Comparison of ENCODE assay signal across 11 cellular contexts in genomic region chr16:73066927-73067670, GRCh38. TPM values are rescaled to one million over a fixed set of nuclear protein-coding genes. Genes with fewer than 3 reads are reported as not detected.
DNase-seq lines count a peak whose midpoint lies in the region; ATAC-seq and TF ChIP-seq lines count a peak whose summit lies in the region.
"Had no signal": no experiment of that assay in that cellular context is flagged by ENCODE, and none has a peak within 500 bp of the region (broad histone marks: within the 10 kb centered on the region; RNA-seq: fewer than 3 reads in every experiment).

No MANE protein-coding gene starts in this region.

- peaks cover 54 to 100% (median 99%) of the 10 kb centered on the region in 11 experiments for H3K27me3 ChIP-seq in BLaER1 treated with 17β-estradiol and CSF1 and Interleukin-3, amounts not matched to agents 10 nM and 100 nM
- H3K27me3 ChIP-seq in naive thymus-derived CD4-positive, alpha-beta T cell (ENCODE audit: control insufficient read depth in 2 of 2, insufficient read depth in 2 of 2, low read length in 2 of 2) = peaks cover 0 to 17% of the 10 kb centered on the region in 2 donors
- no peaks in the 10 kb centered on the region for H3K27me3 ChIP-seq in WERI-Rb-1 (ENCODE audit: insufficient read depth, low read depth, severe bottlenecking)

- H3K4me3 Mint-ChIP-seq in naive thymus-derived CD4-positive, alpha-beta T cell = no peak overlapping the region
- H3K4me3 Mint-ChIP-seq: activated naive CD8-positive, alpha-beta T cell had no signal

- H3K27ac ChIP-seq in BLaER1 treated with 17β-estradiol and CSF1 and Interleukin-3, amounts not matched to agents 10 nM and 100 nM = peak overlapping the region in 4 of 11 experiments; percentile 44 to 97 (median 96); a peak in 7 of 22 replicates
- no peak overlapping the region for H3K27ac ChIP-seq in naive thymus-derived CD4-positive, alpha-beta T cell (ENCODE audit: low read depth, low read length)
- no peak overlapping the region for H3K27ac ChIP-seq in WERI-Rb-1

- H4K20me1 ChIP-seq in BLaER1 treated with 17β-estradiol and CSF1 and Interleukin-3, amounts not matched to agents 10 nM and 100 nM = peaks cover 2 to 58% (median 31%) of the 10 kb centered on the region in 11 experiments; a peak in 17 of 22 replicates

- no peaks in the 10 kb centered on the region for H3K36me3 ChIP-seq in BLaER1 treated with 17β-estradiol and CSF1 and Interleukin-3, amounts not matched to agents 10 nM and 100 nM
- H3K36me3 ChIP-seq in naive thymus-derived CD4-positive, alpha-beta T cell (ENCODE audit: control insufficient read depth in 2 of 3, insufficient read depth in 3 of 3, low read length in 3 of 3) = no peaks in the 10 kb centered on the region
- no peaks in the 10 kb centered on the region for H3K36me3 ChIP-seq in WERI-Rb-1

- in situ Hi-C loops in astrocyte of the spinal cord (cut with HindIII; ENCODE audit: low sequenced_read_pairs) = no loop called here

- H3K4me3 ChIP-seq in BLaER1 treated with 17β-estradiol and CSF1 and Interleukin-3, amounts not matched to agents 10 nM and 100 nM = peak overlapping the region in 3 of 10 experiments; percentile 18 to 50 (median 49); a peak in 3 of 20 replicates
- H3K4me3 ChIP-seq in astrocyte of the spinal cord (ENCODE audit: low read depth, low read length) (no peak overlapping the region), iPS-18c (ENCODE audit: insufficient read depth, low read depth, low read length) (peak overlapping the region; percentile 40), WERI-Rb-1 (ENCODE audit: low read depth, low read length) (no peak overlapping the region)
- H3K4me3 ChIP-seq in naive thymus-derived CD4-positive, alpha-beta T cell (ENCODE audit: low read length) = no peak overlapping the region

- CTCF ChIA-PET in naive thymus-derived CD4-positive, alpha-beta T cell (lab: Charles Lee) = no interaction called here

- H3K4me2 ChIP-seq in BLaER1 treated with 17β-estradiol and CSF1 and Interleukin-3, amounts not matched to agents 10 nM and 100 nM = peak overlapping the region; percentile 55 to 98 (median 87); a peak in 19 of 22 replicates

- H3K27me3 Mint-ChIP-seq in naive thymus-derived CD4-positive, alpha-beta T cell = peaks cover 58 to 93% (median 73%) of the 10 kb centered on the region in 5 donors

- no peaks in the 10 kb centered on the region for H3K36me3 Mint-ChIP-seq in naive thymus-derived CD4-positive, alpha-beta T cell
- H3K36me3 Mint-ChIP-seq: activated naive CD8-positive, alpha-beta T cell had no signal

- peaks cover 0 to 5% (median 0%) of the 10 kb centered on the region in 11 donors for H3K9me3 Mint-ChIP-seq in naive thymus-derived CD4-positive, alpha-beta T cell

- ATAC-seq in naive thymus-derived CD4-positive, alpha-beta T cell = no peak

- H3K9ac ChIP-seq in BLaER1 treated with 17β-estradiol and CSF1 and Interleukin-3, amounts not matched to agents 10 nM and 100 nM = peak overlapping the region in 2 of 11 experiments; percentile 68 to 87; a peak in 5 of 22 replicates

- intact Hi-C loops in naive thymus-derived CD4-positive, alpha-beta T cell (cut with micrococcal nuclease) = no loop called here

- H3K9me3 ChIP-seq in BLaER1 treated with 17β-estradiol and CSF1 and Interleukin-3, amounts not matched to agents 10 nM and 100 nM (replicated peaks in 1 of 11) = no peaks in the 10 kb centered on the region
- peaks cover 2% of the 10 kb centered on the region for H3K9me3 ChIP-seq in iPS-18c (ENCODE audit: control insufficient read depth, insufficient read depth, low read length)
- no peaks in the 10 kb centered on the region for H3K9me3 ChIP-seq in naive thymus-derived CD4-positive, alpha-beta T cell (ENCODE audit: control insufficient read depth in 2 of 3, low read length in 3 of 3)
- no peaks in the 10 kb centered on the region for H3K9me3 ChIP-seq in WERI-Rb-1 (ENCODE audit: severe bottlenecking)

- H3K27ac Mint-ChIP-seq in naive thymus-derived CD4-positive, alpha-beta T cell = no peak overlapping the region
- H3K27ac Mint-ChIP-seq: activated naive CD8-positive, alpha-beta T cell had no signal

- peak; percentile 74 for DNase-seq in astrocyte of the spinal cord (ENCODE audit: low read depth, low spot score)
- peak; percentile 53 for DNase-seq in pulmonary artery endothelial cell (ENCODE audit: low read depth, low spot score)
- no peak for DNase-seq in naive thymus-derived CD4-positive, alpha-beta T cell
- DNase-seq in WERI-Rb-1 = no peak
- DNase-seq in NCI-H2029 treated with DMSO at 0.1 percent for 48 hours (lab: John Stamatoyannopoulos, UW) = no peak
- DNase-seq in dedifferentiated amniotic fluid mesenchymal stem cell (ENCODE audit: extremely low spot score) = no peak
- DNase-seq: hippocampal formation, NCI-H1048 had no signal

- TF ChIP-seq CTCF in astrocyte of the spinal cord (IDR thresholded peaks at IDR 0.05; ENCODE audit: low read depth, low read length) (no peak), WERI-Rb-1 (IDR thresholded peaks at IDR 0.05; ENCODE audit: low read depth, low read length) (no peak)

- peaks cover 31 to 97% (median 55%) of the 10 kb centered on the region in 10 experiments for H3K4me1 ChIP-seq in BLaER1 treated with 17β-estradiol and CSF1 and Interleukin-3, amounts not matched to agents 10 nM and 100 nM
- H3K4me1 ChIP-seq in naive thymus-derived CD4-positive, alpha-beta T cell (ENCODE audit: control insufficient read depth in 2 of 2, insufficient read depth in 2 of 2, low read length in 2 of 2) = no peaks in the 10 kb centered on the region

- peaks cover 6 to 23% (median 14%) of the 10 kb centered on the region in 7 donors for H3K4me1 Mint-ChIP-seq in naive thymus-derived CD4-positive, alpha-beta T cell

- POLR2A ChIA-PET in naive thymus-derived CD4-positive, alpha-beta T cell (lab: Charles Lee) = no interaction called here

RNA-seq across cellular contexts. Expression of gene ZFHX3, which starts 19.2 kb away (rescaled TPM):
- total RNA-seq in pulmonary artery endothelial cell = 3.2 and 4.3 TPM in 2 replicates
- total RNA-seq in naive thymus-derived CD4-positive, alpha-beta T cell = 1 to 10 TPM; 1.5 to 9.8 (median 2.2) TPM
- polyA plus RNA-seq in naive thymus-derived CD4-positive, alpha-beta T cell = under 1 TPM; 0.09 to 0.21 TPM

Comparison
In these comparisons a context has a peak if more than half of its experiments do, and no peak if none do; other contexts are left out.
1. DNase-seq: peak in astrocyte of the spinal cord (single experiment) and pulmonary artery endothelial cell (single experiment); none in naive thymus-derived CD4-positive, alpha-beta T cell (0 of 9), WERI-Rb-1 (single experiment), NCI-H2029 treated with DMSO at 0.1 percent for 48 hours (single experiment) and dedifferentiated amniotic fluid mesenchymal stem cell (single experiment).